ENCODE assay signal across 22 cellular contexts in genomic region chr12:1882850-1883470, GRCh38. TPM values are rescaled to one million over a fixed set of nuclear protein-coding genes. Genes with fewer than 3 reads are reported as not detected.
DNase-seq lines count a peak whose midpoint lies in the region; ATAC-seq, FAIRE-seq and TF ChIP-seq lines count a peak whose summit lies in the region.
"Had no signal": no experiment of that assay in that cellular context is flagged by ENCODE, and none has a peak within 500 bp of the region (broad histone marks: within the 10 kb centered on the region; RNA-seq: fewer than 3 reads in every experiment).

No MANE protein-coding gene starts in this region.

- intact Hi-C loops in activated CD4-positive, alpha-beta T cell treated with anti-CD3 and anti-CD28 coated beads, Interleukin-2, amount 10 ng/mL, durations not matched to agents 24 days and 14 days (cut with micrococcal nuclease), result no loop called here
- intact Hi-C loops in activated CD4-positive, alpha-beta T cell treated with anti-CD3 and anti-CD28 coated beads for 36 hours (cut with DNase I, micrococcal nuclease), result no loop called here
- intact Hi-C loops in esophagus muscularis mucosa (cut with DNase I), result no loop called here
- intact Hi-C loops in posterior vena cava (cut with DNase I), result no loop called here

- TF ChIP-seq POLR2A in NB4 (IDR thresholded peaks at IDR 0.05; ENCODE audit: extremely low read depth, insufficient read length) (no peak), esophagus muscularis mucosa (IDR thresholded peaks at IDR 0.05; ENCODE audit: low read depth) (no peak)

- H3K4me1 Mint-ChIP-seq in activated CD4-positive, alpha-beta T cell treated with anti-CD3 and anti-CD28 coated beads, Interleukin-2, amount 10 ng/mL, durations not matched to agents 24 days and 14 days, result no peaks in the 10 kb centered on the region
- H3K4me1 Mint-ChIP-seq in activated CD4-positive, alpha-beta T cell treated with anti-CD3 and anti-CD28 coated beads for 36 hours, result no peaks in the 10 kb centered on the region
- H3K4me1 Mint-ChIP-seq in CD8-positive, alpha-beta memory T cell, result no peaks in the 10 kb centered on the region
- H3K4me1 Mint-ChIP-seq: CD4-positive, alpha-beta memory T cell had no signal

- TF ChIP-seq CTCF in NB4 (IDR thresholded peaks at IDR 0.05; ENCODE audit: low read depth, low read length) (no peak), esophagus muscularis mucosa (IDR thresholded peaks at IDR 0.05) (no peak)

- DNase-seq in activated CD4-positive, alpha-beta T cell treated with anti-CD3 and anti-CD28 coated beads, Interleukin-2, amount 10 ng/mL, durations not matched to agents 24 days and 14 days, result peak; percentile 37
- no peak for DNase-seq in activated CD4-positive, alpha-beta T cell treated with anti-CD3 and anti-CD28 coated beads for 36 hours
- peak; percentile 68 for DNase-seq in NB4 (ENCODE audit: low read depth)
- peak; percentile 60 for DNase-seq in esophagus muscularis mucosa (ENCODE audit: extremely low spot score)
- DNase-seq in posterior vena cava (ENCODE audit: low spot score), result peak; percentile 69
- DNase-seq in small intestine, result no peak
- DNase-seq in CD8-positive, alpha-beta memory T cell, result no peak
- DNase-seq: CD4-positive, alpha-beta memory T cell; DMS79; NCI-H1048; NCI-H1436; NCI-H1930; NCI-H226; NCI-H524; NCI-H82 had no signal

- CTCF ChIA-PET in activated CD4-positive, alpha-beta T cell treated with anti-CD3 and anti-CD28 coated beads for 36 hours (lab: Charles Lee), result no interaction called here
- CTCF ChIA-PET in CD8-positive, alpha-beta memory T cell (lab: Charles Lee), result no interaction called here

- no peak for FAIRE-seq in small intestine (lab: Jason Lieb, UNC)
- FAIRE-seq: A204.1, GM12892, H1, HepG2 had no signal

- 90% methylated on average over 11 of the region's 19 CpGs for WGBS in esophagus muscularis mucosa
- WGBS in small intestine, 3 donors, result 88 to 90% (median 88%) methylated on average over 19 of the region's 19 CpGs

- TF ChIP-seq EP300 in esophagus muscularis mucosa (IDR thresholded peaks at IDR 0.05), result no peak

- no peak overlapping the region for H3K4me3 Mint-ChIP-seq in activated CD4-positive, alpha-beta T cell treated with anti-CD3 and anti-CD28 coated beads, Interleukin-2, amount 10 ng/mL, durations not matched to agents 24 days and 14 days
- no peak overlapping the region for H3K4me3 Mint-ChIP-seq in activated CD4-positive, alpha-beta T cell treated with anti-CD3 and anti-CD28 coated beads for 36 hours
- no peak overlapping the region for H3K4me3 Mint-ChIP-seq in CD8-positive, alpha-beta memory T cell
- H3K4me3 Mint-ChIP-seq: CD4-positive, alpha-beta memory T cell had no signal

- peaks cover 3% of the 10 kb centered on the region for H3K27me3 Mint-ChIP-seq in activated CD4-positive, alpha-beta T cell treated with anti-CD3 and anti-CD28 coated beads, Interleukin-2, amount 10 ng/mL, durations not matched to agents 24 days and 14 days
- H3K27me3 Mint-ChIP-seq in activated CD4-positive, alpha-beta T cell treated with anti-CD3 and anti-CD28 coated beads for 36 hours, result peaks cover 8% of the 10 kb centered on the region
- peaks cover 10 to 50% of the 10 kb centered on the region in 2 donors for H3K27me3 Mint-ChIP-seq in CD8-positive, alpha-beta memory T cell

- H3K27me3 ChIP-seq in esophagus muscularis mucosa (no peaks in the 10 kb centered on the region), small intestine (ENCODE audit: control insufficient read depth in 2 of 2, insufficient read depth in 2 of 2, low read length in 2 of 2) (no peaks in the 10 kb centered on the region)
- no peaks in the 10 kb centered on the region for H3K27me3 ChIP-seq in CD8-positive, alpha-beta memory T cell (ENCODE audit: insufficient read depth, low read length, poor library complexity, severe bottlenecking)
- H3K27me3 ChIP-seq: BLaER1 had no signal

- H3K36me3 Mint-ChIP-seq in activated CD4-positive, alpha-beta T cell treated with anti-CD3 and anti-CD28 coated beads, Interleukin-2, amount 10 ng/mL, durations not matched to agents 24 days and 14 days (ENCODE audit: low read depth), result no peaks in the 10 kb centered on the region
- H3K36me3 Mint-ChIP-seq in activated CD4-positive, alpha-beta T cell treated with anti-CD3 and anti-CD28 coated beads for 36 hours (ENCODE audit: low read depth), result no peaks in the 10 kb centered on the region
- H3K36me3 Mint-ChIP-seq in CD8-positive, alpha-beta memory T cell, result peaks cover 0 to 4% (median 0%) of the 10 kb centered on the region in 3 donors
- H3K36me3 Mint-ChIP-seq: CD4-positive, alpha-beta memory T cell had no signal

- H3K36me3 ChIP-seq in esophagus muscularis mucosa, result no peaks in the 10 kb centered on the region
- no peaks in the 10 kb centered on the region for H3K36me3 ChIP-seq in small intestine (ENCODE audit: control insufficient read depth in 2 of 2, insufficient read depth in 2 of 2, low read length in 2 of 2)
- no peaks in the 10 kb centered on the region for H3K36me3 ChIP-seq in CD8-positive, alpha-beta memory T cell (ENCODE audit: insufficient read depth, low read length)

- no peak for ATAC-seq in activated CD4-positive, alpha-beta T cell treated with anti-CD3 and anti-CD28 coated beads for 36 hours
- ATAC-seq in HG03520 (IDR thresholded peaks at IDR 0.05; ENCODE audit: unreplicated experiment), result no peak
- ATAC-seq: HepG2 had no signal

- H3K4me1 ChIP-seq in esophagus muscularis mucosa (no peaks in the 10 kb centered on the region), small intestine (ENCODE audit: control insufficient read depth in 2 of 2, insufficient read depth in 1 of 2, low read depth in 1 of 2, low read length in 1 of 2) (no peaks in the 10 kb centered on the region)
- no peaks in the 10 kb centered on the region for H3K4me1 ChIP-seq in CD8-positive, alpha-beta memory T cell (ENCODE audit: insufficient read depth, low read length)
- H3K4me1 ChIP-seq: BLaER1 had no signal

- POLR2A ChIA-PET in activated CD4-positive, alpha-beta T cell treated with anti-CD3 and anti-CD28 coated beads for 36 hours (lab: Charles Lee), result no interaction called here
- POLR2A ChIA-PET in CD8-positive, alpha-beta memory T cell (lab: Charles Lee), result no interaction called here

- H3K4me3 ChIP-seq in NB4 (ENCODE audit: low read depth, low read length) (no peak overlapping the region), esophagus muscularis mucosa (no peak overlapping the region), small intestine (ENCODE audit: low read depth in 1 of 2, low read length in 2 of 2) (no peak overlapping the region)
- H3K4me3 ChIP-seq in CD8-positive, alpha-beta memory T cell (ENCODE audit: low read length), result no peak overlapping the region
- H3K4me3 ChIP-seq: BLaER1 had no signal

- H3K9me3 Mint-ChIP-seq in activated CD4-positive, alpha-beta T cell treated with anti-CD3 and anti-CD28 coated beads, Interleukin-2, amount 10 ng/mL, durations not matched to agents 24 days and 14 days, result no peaks in the 10 kb centered on the region
- H3K9me3 Mint-ChIP-seq in activated CD4-positive, alpha-beta T cell treated with anti-CD3 and anti-CD28 coated beads for 36 hours (ENCODE audit: low read depth), result no peaks in the 10 kb centered on the region
- H3K9me3 Mint-ChIP-seq in CD8-positive, alpha-beta memory T cell, result no peaks in the 10 kb centered on the region

- H3K27ac ChIP-seq in esophagus muscularis mucosa (replicated peaks in 1 of 4) (no peak overlapping the region), small intestine (ENCODE audit: low read depth in 1 of 2, low read length in 1 of 2) (no peak overlapping the region)
- no peak overlapping the region for H3K27ac ChIP-seq in CD8-positive, alpha-beta memory T cell (ENCODE audit: low read depth, low read length)
- H3K27ac ChIP-seq: BLaER1, KMS-11 had no signal

- H3K27ac Mint-ChIP-seq in activated CD4-positive, alpha-beta T cell treated with anti-CD3 and anti-CD28 coated beads, Interleukin-2, amount 10 ng/mL, durations not matched to agents 24 days and 14 days, result no peak overlapping the region
- H3K27ac Mint-ChIP-seq in activated CD4-positive, alpha-beta T cell treated with anti-CD3 and anti-CD28 coated beads for 36 hours, result no peak overlapping the region
- H3K27ac Mint-ChIP-seq in CD8-positive, alpha-beta memory T cell, result no peak overlapping the region
- H3K27ac Mint-ChIP-seq: CD4-positive, alpha-beta memory T cell had no signal

- H3K9me3 ChIP-seq in esophagus muscularis mucosa (no peaks in the 10 kb centered on the region), small intestine (ENCODE audit: control insufficient read depth, low read depth) (no peaks in the 10 kb centered on the region)
- no peaks in the 10 kb centered on the region for H3K9me3 ChIP-seq in CD8-positive, alpha-beta memory T cell (ENCODE audit: low read length)

RNA-seq across cellular contexts. Expression of gene CACNA2D4, which starts 35.5 kb away (rescaled TPM):
- total RNA-seq in activated CD4-positive, alpha-beta T cell treated with anti-CD3 and anti-CD28 coated beads, Interleukin-2, amount 10 ng/mL, durations not matched to agents 24 days and 14 days, result 6.3 and 6.8 TPM in 2 replicates
- total RNA-seq in activated CD4-positive, alpha-beta T cell treated with anti-CD3 and anti-CD28 coated beads for 36 hours, result 1 to 10 TPM; 5.5 to 7.2 TPM
- 1 to 10 TPM in 3 of 4 donors, under 1 TPM in 1; 0.84 to 3.8 (median 3.4) TPM for total RNA-seq in esophagus muscularis mucosa
- total RNA-seq in posterior vena cava, result 1 to 10 TPM; 5.9 to 7.3 TPM
- polyA plus RNA-seq in small intestine, result 10 to 100 TPM in 2 of 3 donors, 1 to 10 TPM in 1; 5.5 to 10.8 (median 10.7) TPM
- total RNA-seq in CD8-positive, alpha-beta memory T cell, result 1 to 10 TPM; 5.7 to 6.5 TPM
- polyA plus RNA-seq in CD8-positive, alpha-beta memory T cell, result 7.6 TPM

Comparison
In these comparisons a context has a peak if more than half of its experiments do, and no peak if none do; other contexts are left out.
1. DNase-seq: peak in activated CD4-positive, alpha-beta T cell treated with anti-CD3 and anti-CD28 coated beads, Interleukin-2, amount 10 ng/mL, durations not matched to agents 24 days and 14 days (single experiment), NB4 (single experiment), esophagus muscularis mucosa (single experiment) and posterior vena cava (single experiment); none in activated CD4-positive, alpha-beta T cell treated with anti-CD3 and anti-CD28 coated beads for 36 hours (single experiment), small intestine (single experiment) and CD8-positive, alpha-beta memory T cell (0 of 5).